21 cellular contexts compared by ENCODE assay signal in the genomic region with DNA sequence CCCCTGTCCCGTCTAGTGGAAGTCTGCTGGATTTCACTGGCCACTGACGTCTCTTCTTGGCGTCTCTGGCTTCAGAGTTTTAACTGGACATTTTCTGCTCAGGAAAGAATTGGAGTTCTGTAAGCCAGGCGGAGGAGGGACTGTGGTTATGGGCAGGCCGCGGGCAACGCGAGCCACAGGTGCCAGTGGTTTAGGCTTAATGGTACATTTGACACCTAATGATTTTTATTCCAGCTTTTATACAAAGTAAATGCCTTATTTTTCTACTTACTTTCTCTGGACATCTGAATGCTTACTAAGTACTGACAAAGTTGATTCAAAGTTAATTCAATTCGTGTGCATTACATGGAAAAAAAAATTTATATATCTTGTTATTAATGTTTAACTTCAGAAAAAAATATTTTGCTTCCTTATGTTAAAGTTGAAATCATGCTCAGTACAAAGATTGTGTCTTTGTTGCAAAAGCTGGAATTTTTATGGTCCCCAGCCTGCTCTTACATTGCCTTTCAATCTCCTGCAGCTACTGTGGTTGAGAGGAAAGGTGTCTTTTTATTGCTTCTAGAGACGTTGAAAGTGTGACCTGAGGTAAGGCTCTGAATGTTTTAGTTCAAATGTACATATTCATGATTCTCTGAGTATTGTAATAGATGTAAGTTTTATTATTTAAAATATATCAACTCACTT.
"Had no signal": no experiment of that assay in that cellular context is flagged by ENCODE, and none has a peak within 500 bp of the region (broad histone marks: within the 10 kb centered on the region; RNA-seq: fewer than 3 reads in every experiment).

No MANE protein-coding gene starts in this region.

- H3K27ac ChIP-seq: cardiac muscle cell, coronary artery, foreskin keratinocyte, left lung, lower lobe of right lung, tibial artery had no signal

- H3K9me3 ChIP-seq: left lung, lower lobe of right lung, tibial artery had no signal

- ATAC-seq: foreskin keratinocyte; left lung; lower lobe of right lung; right cardiac atrium; stimulated activated memory B cell treated with anti-CD40 and anti-IgM and Interleukin-4, amounts not matched to agents 10 μg/mL and 1 μg/mL and 100 μg/mL, for 72 hours had no signal

- FAIRE-seq: endothelial cell of umbilical vein had no signal

- H3K4me1 ChIP-seq: foreskin keratinocyte, left lung, lower lobe of right lung, tibial artery had no signal

- H3K27ac Mint-ChIP-seq: endodermal cell; memory B cell; mesothelial cell of epicardium; naive B cell; nephron; stimulated activated memory B cell treated with anti-CD40 and anti-IgM and Interleukin-4, amounts not matched to agents 10 μg/mL and 1 μg/mL and 100 μg/mL, for 72 hours; stimulated activated naive CD8-positive, alpha-beta T cell treated with anti-CD3 and anti-CD28 coated beads, Interleukin-15, Interleukin-2, amounts not matched to agents 100 ng/mL and 50 ng/mL, for 24 hours had no signal

- H3K36me3 Mint-ChIP-seq: memory B cell; mesothelial cell of epicardium; naive B cell; stimulated activated memory B cell treated with anti-CD40 and anti-IgM and Interleukin-4, amounts not matched to agents 10 μg/mL and 1 μg/mL and 100 μg/mL, for 72 hours had no signal

- H3K4me1 Mint-ChIP-seq: memory B cell; naive B cell; stimulated activated memory B cell treated with anti-CD40 and anti-IgM and Interleukin-4, amounts not matched to agents 10 μg/mL and 1 μg/mL and 100 μg/mL, for 72 hours had no signal

- H3K4me3 Mint-ChIP-seq: endodermal cell; memory B cell; mesothelial cell of epicardium; naive B cell; nephron; stimulated activated memory B cell treated with anti-CD40 and anti-IgM and Interleukin-4, amounts not matched to agents 10 μg/mL and 1 μg/mL and 100 μg/mL, for 72 hours; stimulated activated naive CD8-positive, alpha-beta T cell treated with anti-CD3 and anti-CD28 coated beads, Interleukin-15, Interleukin-2, amounts not matched to agents 100 ng/mL and 50 ng/mL, for 24 hours had no signal

- H3K36me3 ChIP-seq: cardiac muscle cell, left lung, lower lobe of right lung, tibial artery had no signal

- H3K4me3 ChIP-seq: cardiac muscle cell, coronary artery, left lung, lower lobe of right lung, smooth muscle cell, tibial artery had no signal

- H3K27me3 ChIP-seq: cardiac muscle cell, foreskin keratinocyte, left lung, tibial artery had no signal

- H3K9me3 Mint-ChIP-seq: endodermal cell; memory B cell; mesothelial cell of epicardium; nephron; stimulated activated memory B cell treated with anti-CD40 and anti-IgM and Interleukin-4, amounts not matched to agents 10 μg/mL and 1 μg/mL and 100 μg/mL, for 72 hours; stimulated activated naive CD8-positive, alpha-beta T cell treated with anti-CD3 and anti-CD28 coated beads, Interleukin-15, Interleukin-2, amounts not matched to agents 100 ng/mL and 50 ng/mL, for 24 hours had no signal

- DNase-seq: cerebellar nuclear complex; effector CD4-positive, alpha-beta T cell; endodermal cell; erythroblast; foreskin keratinocyte; kidney glomerular epithelial cell; left lung; lower lobe of right lung; naive B cell; right cardiac atrium; stimulated activated CD4-positive, alpha-beta T cell treated with anti-CD3 and anti-CD28 coated beads, Interleukin-4, amount 100 ng/mL, for 24 hours; tibial artery had no signal

- H3K27me3 Mint-ChIP-seq: naive B cell; stimulated activated memory B cell treated with anti-CD40 and anti-IgM and Interleukin-4, amounts not matched to agents 10 μg/mL and 1 μg/mL and 100 μg/mL, for 72 hours; stimulated activated naive CD8-positive, alpha-beta T cell treated with anti-CD3 and anti-CD28 coated beads, Interleukin-15, Interleukin-2, amounts not matched to agents 100 ng/mL and 50 ng/mL, for 24 hours had no signal
